Comparison of ENCODE assay signal across 1 cellular context in the genomic region with DNA sequence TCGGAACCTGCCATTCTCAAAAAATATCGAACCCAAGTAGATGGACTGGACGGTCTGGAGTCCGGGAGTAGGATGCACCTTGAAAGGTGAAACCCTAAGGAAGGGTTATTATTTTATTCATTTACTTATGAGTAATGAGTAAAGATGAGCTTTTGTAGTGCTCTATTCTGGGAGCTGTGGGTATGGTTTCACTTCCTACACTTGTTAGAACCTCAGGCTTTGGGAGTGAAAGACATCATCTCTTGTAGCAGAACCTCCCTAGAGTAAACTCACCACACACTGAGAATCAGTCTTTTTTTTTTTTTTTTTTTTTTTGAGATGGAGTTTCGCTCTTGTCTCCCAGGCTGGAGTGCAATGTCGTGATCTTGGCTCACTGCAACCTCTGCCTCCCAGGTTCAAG.
TF ChIP-seq lines count a peak whose summit lies in the region.

No MANE protein-coding gene starts in this region.

TF ChIP-seq in GM23338, 12 proteins besides CTCF, POLR2A, EP300 and RAD21 (continued from another document):
- TF ChIP-seq, protein P1, sequence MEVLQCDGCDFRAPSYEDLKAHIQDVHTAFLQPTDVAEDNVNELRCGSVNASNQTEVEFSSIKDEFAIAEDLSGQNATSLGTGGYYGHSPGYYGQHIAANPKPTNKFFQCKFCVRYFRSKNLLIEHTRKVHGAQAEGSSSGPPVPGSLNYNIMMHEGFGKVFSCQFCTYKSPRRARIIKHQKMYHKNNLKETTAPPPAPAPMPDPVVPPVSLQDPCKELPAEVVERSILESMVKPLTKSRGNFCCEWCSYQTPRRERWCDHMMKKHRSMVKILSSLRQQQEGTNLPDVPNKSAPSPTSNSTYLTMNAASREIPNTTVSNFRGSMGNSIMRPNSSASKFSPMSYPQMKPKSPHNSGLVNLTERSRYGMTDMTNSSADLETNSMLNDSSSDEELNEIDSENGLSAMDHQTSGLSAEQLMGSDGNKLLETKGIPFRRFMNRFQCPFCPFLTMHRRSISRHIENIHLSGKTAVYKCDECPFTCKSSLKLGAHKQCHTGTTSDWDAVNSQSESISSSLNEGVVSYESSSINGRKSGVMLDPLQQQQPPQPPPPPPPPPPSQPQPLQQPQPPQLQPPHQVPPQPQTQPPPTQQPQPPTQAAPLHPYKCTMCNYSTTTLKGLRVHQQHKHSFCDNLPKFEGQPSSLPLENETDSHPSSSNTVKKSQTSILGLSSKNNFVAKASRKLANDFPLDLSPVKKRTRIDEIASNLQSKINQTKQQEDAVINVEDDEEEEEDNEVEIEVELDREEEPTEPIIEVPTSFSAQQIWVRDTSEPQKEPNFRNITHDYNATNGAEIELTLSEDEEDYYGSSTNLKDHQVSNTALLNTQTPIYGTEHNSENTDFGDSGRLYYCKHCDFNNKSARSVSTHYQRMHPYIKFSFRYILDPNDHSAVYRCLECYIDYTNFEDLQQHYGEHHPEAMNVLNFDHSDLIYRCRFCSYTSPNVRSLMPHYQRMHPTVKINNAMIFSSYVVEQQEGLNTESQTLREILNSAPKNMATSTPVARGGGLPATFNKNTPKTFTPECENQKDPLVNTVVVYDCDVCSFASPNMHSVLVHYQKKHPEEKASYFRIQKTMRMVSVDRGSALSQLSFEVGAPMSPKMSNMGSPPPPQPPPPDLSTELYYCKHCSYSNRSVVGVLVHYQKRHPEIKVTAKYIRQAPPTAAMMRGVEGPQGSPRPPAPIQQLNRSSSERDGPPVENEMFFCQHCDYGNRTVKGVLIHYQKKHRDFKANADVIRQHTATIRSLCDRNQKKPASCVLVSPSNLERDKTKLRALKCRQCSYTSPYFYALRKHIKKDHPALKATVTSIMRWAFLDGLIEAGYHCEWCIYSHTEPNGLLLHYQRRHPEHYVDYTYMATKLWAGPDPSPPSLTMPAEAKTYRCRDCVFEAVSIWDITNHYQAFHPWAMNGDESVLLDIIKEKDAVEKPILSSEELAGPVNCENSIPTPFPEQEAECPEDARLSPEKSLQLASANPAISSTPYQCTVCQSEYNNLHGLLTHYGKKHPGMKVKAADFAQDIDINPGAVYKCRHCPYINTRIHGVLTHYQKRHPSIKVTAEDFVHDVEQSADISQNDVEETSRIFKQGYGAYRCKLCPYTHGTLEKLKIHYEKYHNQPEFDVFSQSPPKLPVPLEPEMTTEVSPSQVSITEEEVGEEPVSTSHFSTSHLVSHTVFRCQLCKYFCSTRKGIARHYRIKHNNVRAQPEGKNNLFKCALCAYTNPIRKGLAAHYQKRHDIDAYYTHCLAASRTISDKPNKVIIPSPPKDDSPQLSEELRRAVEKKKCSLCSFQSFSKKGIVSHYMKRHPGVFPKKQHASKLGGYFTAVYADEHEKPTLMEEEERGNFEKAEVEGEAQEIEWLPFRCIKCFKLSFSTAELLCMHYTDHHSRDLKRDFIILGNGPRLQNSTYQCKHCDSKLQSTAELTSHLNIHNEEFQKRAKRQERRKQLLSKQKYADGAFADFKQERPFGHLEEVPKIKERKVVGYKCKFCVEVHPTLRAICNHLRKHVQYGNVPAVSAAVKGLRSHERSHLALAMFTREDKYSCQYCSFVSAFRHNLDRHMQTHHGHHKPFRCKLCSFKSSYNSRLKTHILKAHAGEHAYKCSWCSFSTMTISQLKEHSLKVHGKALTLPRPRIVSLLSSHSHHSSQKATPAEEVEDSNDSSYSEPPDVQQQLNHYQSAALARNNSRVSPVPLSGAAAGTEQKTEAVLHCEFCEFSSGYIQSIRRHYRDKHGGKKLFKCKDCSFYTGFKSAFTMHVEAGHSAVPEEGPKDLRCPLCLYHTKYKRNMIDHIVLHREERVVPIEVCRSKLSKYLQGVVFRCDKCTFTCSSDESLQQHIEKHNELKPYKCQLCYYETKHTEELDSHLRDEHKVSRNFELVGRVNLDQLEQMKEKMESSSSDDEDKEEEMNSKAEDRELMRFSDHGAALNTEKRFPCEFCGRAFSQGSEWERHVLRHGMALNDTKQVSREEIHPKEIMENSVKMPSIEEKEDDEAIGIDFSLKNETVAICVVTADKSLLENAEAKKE (CRISPR knock-in tag; IDR thresholded peaks at IDR 0.05), result no peak
- no peak for TF ChIP-seq JUNB (IDR thresholded peaks at IDR 0.05; ENCODE audit: unreplicated experiment)
- TF ChIP-seq, protein P2, sequence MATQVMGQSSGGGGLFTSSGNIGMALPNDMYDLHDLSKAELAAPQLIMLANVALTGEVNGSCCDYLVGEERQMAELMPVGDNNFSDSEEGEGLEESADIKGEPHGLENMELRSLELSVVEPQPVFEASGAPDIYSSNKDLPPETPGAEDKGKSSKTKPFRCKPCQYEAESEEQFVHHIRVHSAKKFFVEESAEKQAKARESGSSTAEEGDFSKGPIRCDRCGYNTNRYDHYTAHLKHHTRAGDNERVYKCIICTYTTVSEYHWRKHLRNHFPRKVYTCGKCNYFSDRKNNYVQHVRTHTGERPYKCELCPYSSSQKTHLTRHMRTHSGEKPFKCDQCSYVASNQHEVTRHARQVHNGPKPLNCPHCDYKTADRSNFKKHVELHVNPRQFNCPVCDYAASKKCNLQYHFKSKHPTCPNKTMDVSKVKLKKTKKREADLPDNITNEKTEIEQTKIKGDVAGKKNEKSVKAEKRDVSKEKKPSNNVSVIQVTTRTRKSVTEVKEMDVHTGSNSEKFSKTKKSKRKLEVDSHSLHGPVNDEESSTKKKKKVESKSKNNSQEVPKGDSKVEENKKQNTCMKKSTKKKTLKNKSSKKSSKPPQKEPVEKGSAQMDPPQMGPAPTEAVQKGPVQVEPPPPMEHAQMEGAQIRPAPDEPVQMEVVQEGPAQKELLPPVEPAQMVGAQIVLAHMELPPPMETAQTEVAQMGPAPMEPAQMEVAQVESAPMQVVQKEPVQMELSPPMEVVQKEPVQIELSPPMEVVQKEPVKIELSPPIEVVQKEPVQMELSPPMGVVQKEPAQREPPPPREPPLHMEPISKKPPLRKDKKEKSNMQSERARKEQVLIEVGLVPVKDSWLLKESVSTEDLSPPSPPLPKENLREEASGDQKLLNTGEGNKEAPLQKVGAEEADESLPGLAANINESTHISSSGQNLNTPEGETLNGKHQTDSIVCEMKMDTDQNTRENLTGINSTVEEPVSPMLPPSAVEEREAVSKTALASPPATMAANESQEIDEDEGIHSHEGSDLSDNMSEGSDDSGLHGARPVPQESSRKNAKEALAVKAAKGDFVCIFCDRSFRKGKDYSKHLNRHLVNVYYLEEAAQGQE (IDR thresholded peaks at IDR 0.05; ENCODE audit: unreplicated experiment), result no peak
